ENCODE assay signal across 8 cellular contexts in the genomic region with DNA sequence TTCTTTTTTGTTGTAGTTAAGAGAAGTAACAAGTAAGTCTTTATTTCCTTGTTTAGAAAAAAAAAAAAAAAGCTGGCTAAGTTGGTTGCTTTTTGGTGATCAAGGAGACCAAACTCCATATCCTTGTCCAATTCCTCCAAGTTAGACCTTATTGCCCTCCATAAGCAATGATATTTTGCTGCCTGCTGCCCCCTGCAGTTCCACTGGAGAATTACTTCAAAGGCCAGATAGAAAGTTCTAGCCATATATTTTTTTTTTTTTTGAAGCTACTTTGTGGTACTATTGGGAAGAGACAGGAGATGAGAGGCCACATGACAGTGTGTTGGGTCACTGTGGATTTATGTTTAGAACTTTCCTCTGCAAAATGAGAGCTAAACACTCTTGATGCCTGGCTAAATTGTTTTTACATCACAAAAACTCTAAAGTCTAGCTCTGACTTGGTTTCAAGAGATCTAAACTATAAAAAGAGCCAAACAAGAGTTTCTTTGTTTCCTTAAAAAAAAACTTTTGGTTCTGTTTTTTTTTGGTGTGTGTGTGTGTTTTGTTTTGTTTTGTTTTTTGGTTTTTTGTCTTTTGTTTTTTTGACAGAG.
DNase-seq lines count a peak whose midpoint lies in the region; ATAC-seq, FAIRE-seq and TF ChIP-seq lines count a peak whose summit lies in the region.

No MANE protein-coding gene starts in this region.

- H3K27ac Mint-ChIP-seq in activated naive CD4-positive, alpha-beta T cell treated with anti-CD3 and anti-CD28 coated beads, Interleukin-2, amount 10 ng/mL, durations not matched to agents 7 days and 5 days = no peak overlapping the region

- H2AFZ ChIP-seq in PC-3 (ENCODE audit: low read length) (no peak overlapping the region), hepatocyte (no peak overlapping the region)

- H3K36me3 Mint-ChIP-seq in activated naive CD4-positive, alpha-beta T cell treated with anti-CD3 and anti-CD28 coated beads, Interleukin-2, amount 10 ng/mL, durations not matched to agents 7 days and 5 days = no peaks in the 10 kb centered on the region

- H3K4me2 ChIP-seq in PC-3 (ENCODE audit: low read length) (no peak overlapping the region), hepatocyte (no peak overlapping the region)

- H4K20me1 ChIP-seq in PC-3 (ENCODE audit: low read length) (no peaks in the 10 kb centered on the region), hepatocyte (ENCODE audit: insufficient read depth, poor library complexity, severe bottlenecking) (no peaks in the 10 kb centered on the region)

- BruUV-seq in PC-3 (replicated peaks; lab: Mats Ljungman, UMichigan) = no TSS peak

- H3F3A ChIP-seq in PC-3 (ENCODE audit: low read length, unreplicated experiment) = no peaks in the 10 kb centered on the region

- H3K4me1 ChIP-seq in PC-3 (ENCODE audit: insufficient read depth, low read length) (no peaks in the 10 kb centered on the region), hepatocyte (ENCODE audit: insufficient read depth) (no peaks in the 10 kb centered on the region)

- H3K9me2 ChIP-seq in PC-3 (replicated peaks; ENCODE audit: low read length) (no peaks in the 10 kb centered on the region), hepatocyte (replicated peaks; ENCODE audit: insufficient read depth) (no peaks in the 10 kb centered on the region)

- CTCF ChIA-PET in PC-3 (lab: Charles Lee) = interaction anchor here (0.6 to 1.2 kb wide), 15 partner anchors 46 to 892 kb away, joined by 3 to 9 read pairs (median 5); no protein-coding TSS in a partner anchor
- CTCF ChIA-PET in activated naive CD4-positive, alpha-beta T cell treated with anti-CD3 and anti-CD28 coated beads, Interleukin-2, amount 10 ng/mL, durations not matched to agents 7 days and 5 days (lab: Charles Lee) = interaction anchor here (0.6 to 1.2 kb wide), 7 partner anchors 23 to 253 kb away, joined by 3 to 7 read pairs (median 3); no protein-coding TSS in a partner anchor

- no peaks in the 10 kb centered on the region for H3K9me3 Mint-ChIP-seq in activated naive CD4-positive, alpha-beta T cell treated with anti-CD3 and anti-CD28 coated beads, Interleukin-2, amount 10 ng/mL, durations not matched to agents 7 days and 5 days

- no peaks in the 10 kb centered on the region for H3K27me3 Mint-ChIP-seq in activated naive CD4-positive, alpha-beta T cell treated with anti-CD3 and anti-CD28 coated beads, Interleukin-2, amount 10 ng/mL, durations not matched to agents 7 days and 5 days

- intact Hi-C loops in PC-3 (cut with micrococcal nuclease) = no loop called here

- no peak for DNase-seq in AG09319 (ENCODE audit: extremely low read depth, low read depth)
- no peak for DNase-seq in GM18507 (ENCODE audit: extremely low spot score, insufficient read length, low read depth)
- DNase-seq in PC-3 = peak; percentile 77
- peak; percentile 68 for DNase-seq in activated naive CD4-positive, alpha-beta T cell treated with anti-CD3 and anti-CD28 coated beads, Interleukin-2, amount 10 ng/mL, durations not matched to agents 7 days and 5 days
- DNase-seq in hepatocyte (ENCODE audit: low spot score) = peak; percentile 48
- peak; percentile 37 to 53 for DNase-seq in stimulated activated CD4-positive, alpha-beta T cell treated with anti-CD3 and anti-CD28 coated beads, Interleukin-4, amount 100 ng/mL, for 48 hours (ENCODE audit: low read depth in 2 of 2)
- no peak for DNase-seq in effector CD8-positive, alpha-beta T cell (lab: John Stamatoyannopoulos, UW)

- no peaks in the 10 kb centered on the region for H3K4me1 Mint-ChIP-seq in activated naive CD4-positive, alpha-beta T cell treated with anti-CD3 and anti-CD28 coated beads, Interleukin-2, amount 10 ng/mL, durations not matched to agents 7 days and 5 days

- POLR2A ChIA-PET in PC-3 (lab: Charles Lee; ENCODE audit: unreplicated experiment) = interaction anchor here (0.6 kb wide), 1 partner anchor 168 kb away, joined by 4 read pairs; no protein-coding TSS in a partner anchor

- H3K9me3 ChIP-seq in PC-3 (ENCODE audit: low read length) (no peaks in the 10 kb centered on the region), hepatocyte (ENCODE audit: low read depth) (no peaks in the 10 kb centered on the region)

- ATAC-seq in PC-3 (peak; percentile 58; the same call in 1 of the 2 replicates), GM19452 (IDR thresholded peaks at IDR 0.05; ENCODE audit: unreplicated experiment) (no peak)

- H3K27me3 ChIP-seq in PC-3 (ENCODE audit: low read length) = no peaks in the 10 kb centered on the region
- H3K27me3 ChIP-seq in hepatocyte = no peaks in the 10 kb centered on the region

- H3K4me3 ChIP-seq in PC-3 (ENCODE audit: low read length) = no peak overlapping the region
- no peak overlapping the region for H3K4me3 ChIP-seq in hepatocyte

- peak; percentile 62 for FAIRE-seq in GM18507 (lab: Jason Lieb, UNC)

- TF ChIP-seq CTCF in AG09319 (IDR thresholded peaks at IDR 0.05; ENCODE audit: low read depth, low read length) (peak; percentile 58), PC-3 (conservative IDR thresholded peaks at IDR 0.05; ENCODE audit: low read depth, low read length) (peak; percentile 85), hepatocyte (IDR thresholded peaks at IDR 0.05; ENCODE audit: poor library complexity) (peak; percentile 52)

- no peaks in the 10 kb centered on the region for H3K79me2 ChIP-seq in PC-3 (ENCODE audit: low read length)
- no peaks in the 10 kb centered on the region for H3K79me2 ChIP-seq in hepatocyte

- no peak overlapping the region for H3K4me3 Mint-ChIP-seq in activated naive CD4-positive, alpha-beta T cell treated with anti-CD3 and anti-CD28 coated beads, Interleukin-2, amount 10 ng/mL, durations not matched to agents 7 days and 5 days

- H3K36me3 ChIP-seq in PC-3 (ENCODE audit: low read depth, low read length) (no peaks in the 10 kb centered on the region), hepatocyte (replicated peaks; ENCODE audit: insufficient read depth, low read depth) (no peaks in the 10 kb centered on the region)

- no peak overlapping the region for H3K9ac ChIP-seq in PC-3 (ENCODE audit: low read length)

- H3K27ac ChIP-seq in PC-3 (ENCODE audit: low read length) = no peak overlapping the region
- no peak overlapping the region for H3K27ac ChIP-seq in hepatocyte

Comparison
In these comparisons a context has a peak if more than half of its experiments do, and no peak if none do; other contexts are left out.
1. DNase-seq: peak in PC-3 (single experiment), activated naive CD4-positive, alpha-beta T cell treated with anti-CD3 and anti-CD28 coated beads, Interleukin-2, amount 10 ng/mL, durations not matched to agents 7 days and 5 days (single experiment), hepatocyte (single experiment) and stimulated activated CD4-positive, alpha-beta T cell treated with anti-CD3 and anti-CD28 coated beads, Interleukin-4, amount 100 ng/mL, for 48 hours (2 of 2); none in AG09319 (single experiment), GM18507 (single experiment) and effector CD8-positive, alpha-beta T cell (single experiment).
2. Peak in every context shown above with its lines, with median percentiles within 50 percentile points of each other: CTCF ChIP-seq.